ENCODE assay signal across 20 cellular contexts in the genomic region with DNA sequence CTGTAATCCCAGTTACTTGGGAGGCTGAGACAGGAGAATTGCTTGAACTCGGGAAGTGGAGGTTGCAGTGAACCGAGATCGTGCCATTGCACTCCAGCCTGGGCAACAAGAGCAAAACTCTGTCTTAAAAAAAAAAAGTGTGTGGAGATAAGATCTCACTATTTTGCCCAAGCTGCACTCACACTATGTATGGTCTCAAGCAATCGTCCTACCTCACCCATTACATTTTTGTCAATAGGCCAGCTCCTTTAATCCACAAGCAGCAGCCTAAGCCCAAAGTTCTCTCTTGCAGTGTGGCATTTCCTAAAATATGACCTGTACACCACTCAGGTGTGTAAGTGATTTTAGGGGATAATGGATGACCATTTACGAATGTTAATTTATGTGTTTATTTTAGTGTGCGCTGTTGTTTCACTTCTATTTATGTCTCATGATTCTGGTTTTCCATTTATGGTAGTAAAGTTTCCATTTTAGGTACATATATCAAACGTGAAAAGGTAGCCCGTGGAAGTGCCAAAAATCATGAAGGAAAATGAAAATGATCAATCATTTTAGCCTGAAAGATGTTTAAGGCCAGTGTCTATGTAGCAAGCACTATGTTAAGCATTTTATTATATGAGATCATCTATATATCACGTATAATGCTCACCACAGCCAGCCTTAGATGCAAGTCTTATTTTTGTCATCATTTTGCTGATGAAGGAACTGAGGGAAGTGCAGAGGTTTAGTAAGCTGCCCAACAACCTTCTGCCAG. TPM values are rescaled to one million over a fixed set of nuclear protein-coding genes. Genes with fewer than 3 reads are reported as not detected.
DNase-seq lines count a peak whose midpoint lies in the region; ATAC-seq and TF ChIP-seq lines count a peak whose summit lies in the region.
"Had no signal": no experiment of that assay in that cellular context is flagged by ENCODE, and none has a peak within 500 bp of the region (broad histone marks: within the 10 kb centered on the region; RNA-seq: fewer than 3 reads in every experiment).

No MANE protein-coding gene starts in this region.

- H3K27me3 ChIP-seq in OCI-LY3 (ENCODE audit: low read depth, low read length): no peaks in the 10 kb centered on the region
- H3K27me3 ChIP-seq: colonic mucosa, uterus had no signal

- H3K4me3 ChIP-seq in OCI-LY3 (ENCODE audit: low read length): no peak overlapping the region
- H3K4me3 ChIP-seq: colonic mucosa, uterus had no signal

- no peak overlapping the region for H3K9ac ChIP-seq in OCI-LY3 (ENCODE audit: low read length)

- peak overlapping the region; percentile 77 to 98 for H3K4me3 Mint-ChIP-seq in activated T-cell treated with anti-CD3 and anti-CD28 coated beads, Interleukin-2, amount 50 U/mL, for 72 hours
- peak overlapping the region; percentile 78 for H3K4me3 Mint-ChIP-seq in activated naive CD8-positive, alpha-beta T cell treated with anti-CD3 and anti-CD28 coated beads for 36 hours
- peak overlapping the region; percentile 84 for H3K4me3 Mint-ChIP-seq in stimulated activated naive CD8-positive, alpha-beta T cell treated with anti-CD3 and anti-CD28 coated beads, Interleukin-15, Interleukin-2, amounts not matched to agents 100 ng/mL and 50 ng/mL, for 24 hours

- H3K4me1 Mint-ChIP-seq in activated T-cell treated with anti-CD3 and anti-CD28 coated beads, Interleukin-2, amount 50 U/mL, for 72 hours (ENCODE audit: low read depth): peaks cover 62% of the 10 kb centered on the region
- H3K4me1 Mint-ChIP-seq in activated naive CD8-positive, alpha-beta T cell treated with anti-CD3 and anti-CD28 coated beads for 36 hours: peaks cover 43% of the 10 kb centered on the region
- peaks cover 76% of the 10 kb centered on the region for H3K4me1 Mint-ChIP-seq in stimulated activated naive CD8-positive, alpha-beta T cell treated with anti-CD3 and anti-CD28 coated beads, Interleukin-15, Interleukin-2, amounts not matched to agents 100 ng/mL and 50 ng/mL, for 24 hours (ENCODE audit: low read depth)

- H3K36me3 Mint-ChIP-seq in activated T-cell treated with anti-CD3 and anti-CD28 coated beads, Interleukin-2, amount 50 U/mL, for 72 hours (ENCODE audit: insufficient read depth in 2 of 2): peaks cover 18 to 24% of the 10 kb centered on the region in 2 donors
- peaks cover 64% of the 10 kb centered on the region for H3K36me3 Mint-ChIP-seq in activated naive CD8-positive, alpha-beta T cell treated with anti-CD3 and anti-CD28 coated beads for 36 hours
- H3K36me3 Mint-ChIP-seq in stimulated activated naive CD8-positive, alpha-beta T cell treated with anti-CD3 and anti-CD28 coated beads, Interleukin-15, Interleukin-2, amounts not matched to agents 100 ng/mL and 50 ng/mL, for 24 hours (ENCODE audit: low read depth): peaks cover 48% of the 10 kb centered on the region

- H3K27ac Mint-ChIP-seq in activated T-cell treated with anti-CD3 and anti-CD28 coated beads, Interleukin-2, amount 50 U/mL, for 72 hours: peak overlapping the region; percentile 99
- peak overlapping the region; percentile 89 for H3K27ac Mint-ChIP-seq in activated naive CD8-positive, alpha-beta T cell treated with anti-CD3 and anti-CD28 coated beads for 36 hours
- peak overlapping the region; percentile 95 for H3K27ac Mint-ChIP-seq in stimulated activated naive CD8-positive, alpha-beta T cell treated with anti-CD3 and anti-CD28 coated beads, Interleukin-15, Interleukin-2, amounts not matched to agents 100 ng/mL and 50 ng/mL, for 24 hours

- no peaks in the 10 kb centered on the region for H3K9me3 Mint-ChIP-seq in activated T-cell treated with anti-CD3 and anti-CD28 coated beads, Interleukin-2, amount 50 U/mL, for 72 hours
- peaks cover 6% of the 10 kb centered on the region for H3K9me3 Mint-ChIP-seq in activated naive CD8-positive, alpha-beta T cell treated with anti-CD3 and anti-CD28 coated beads for 36 hours
- no peaks in the 10 kb centered on the region for H3K9me3 Mint-ChIP-seq in stimulated activated naive CD8-positive, alpha-beta T cell treated with anti-CD3 and anti-CD28 coated beads, Interleukin-15, Interleukin-2, amounts not matched to agents 100 ng/mL and 50 ng/mL, for 24 hours

- no peak for TF ChIP-seq CTCF in OCI-LY3 (IDR thresholded peaks at IDR 0.05; ENCODE audit: low read depth, low read length)

- no peaks in the 10 kb centered on the region for H3K27me3 Mint-ChIP-seq in activated T-cell treated with anti-CD3 and anti-CD28 coated beads, Interleukin-2, amount 50 U/mL, for 72 hours (ENCODE audit: low read depth)
- no peaks in the 10 kb centered on the region for H3K27me3 Mint-ChIP-seq in activated naive CD8-positive, alpha-beta T cell treated with anti-CD3 and anti-CD28 coated beads for 36 hours
- no peaks in the 10 kb centered on the region for H3K27me3 Mint-ChIP-seq in stimulated activated naive CD8-positive, alpha-beta T cell treated with anti-CD3 and anti-CD28 coated beads, Interleukin-15, Interleukin-2, amounts not matched to agents 100 ng/mL and 50 ng/mL, for 24 hours

- DNase-seq in activated T-cell treated with anti-CD3 and anti-CD28 coated beads, Interleukin-2, amount 50 U/mL, for 72 hours: no peak
- no peak for DNase-seq in activated T-cell treated with anti-CD3 and anti-CD28 coated beads for 4 hours
- DNase-seq in activated naive CD8-positive, alpha-beta T cell treated with anti-CD3 and anti-CD28 coated beads for 36 hours: no peak
- DNase-seq in NCI-H446 (lab: John Stamatoyannopoulos, UW): no peak
- DNase-seq: ACHN; activated CD4-positive, CD25-positive, alpha-beta regulatory T cell treated with anti-CD3 and anti-CD28 coated beads, Interleukin-2, amount 50 U/mL, for 72 hours; colonic mucosa; foreskin fibroblast; left colon; NCI-H1436; NCI-H2227 treated with DMSO at 0.1 percent for 48 hours; right cardiac atrium; SHP77 treated with DMSO at 0.1 percent for 48 hours; uterus had no signal

- H3K27ac ChIP-seq in OCI-LY3 (ENCODE audit: low read length): no peak overlapping the region
- H3K27ac ChIP-seq: colonic mucosa, uterus had no signal

- peaks cover 33% of the 10 kb centered on the region for H3K4me1 ChIP-seq in OCI-LY3 (ENCODE audit: low read length)
- H3K4me1 ChIP-seq: colonic mucosa, uterus had no signal

- ATAC-seq in activated T-cell treated with anti-CD3 and anti-CD28 coated beads, Interleukin-2, amount 50 U/mL, for 72 hours (replicated peaks in 1 of 2): peak; percentile 46 to 55
- ATAC-seq in HG03571 (IDR thresholded peaks at IDR 0.05; ENCODE audit: unreplicated experiment) (no peak), GM21381 (IDR thresholded peaks at IDR 0.05; ENCODE audit: unreplicated experiment) (no peak)
- ATAC-seq: left colon, right cardiac atrium had no signal

- H3K79me2 ChIP-seq in OCI-LY3 (ENCODE audit: low read length): no peaks in the 10 kb centered on the region

- no peaks in the 10 kb centered on the region for H3K9me3 ChIP-seq in OCI-LY3 (ENCODE audit: insufficient read depth, low read length)
- H3K9me3 ChIP-seq: colonic mucosa, uterus had no signal

- peak overlapping the region; percentile 41 for H3K4me2 ChIP-seq in OCI-LY3 (ENCODE audit: low read length)

- peak overlapping the region; percentile 84 for H2AFZ ChIP-seq in OCI-LY3 (ENCODE audit: low read depth, low read length)

- H3K36me3 ChIP-seq in OCI-LY3 (replicated peaks; ENCODE audit: low read depth, low read length): no peaks in the 10 kb centered on the region
- H3K36me3 ChIP-seq: colonic mucosa, uterus had no signal

- H4K20me1 ChIP-seq in OCI-LY3 (ENCODE audit: insufficient read depth, low read length): no peaks in the 10 kb centered on the region

RNA-seq across cellular contexts. Expression of a gene that starts 5.6 kb away (rescaled TPM):
- 100 to 1,000 TPM; 227 to 254 TPM for total RNA-seq in activated T-cell treated with anti-CD3 and anti-CD28 coated beads, Interleukin-2, amount 50 U/mL, for 72 hours
- total RNA-seq in activated naive CD8-positive, alpha-beta T cell treated with anti-CD3 and anti-CD28 coated beads for 36 hours: 100 to 1,000 TPM; 285 to 286 TPM
- total RNA-seq: endothelial cell of umbilical vein had no signal

RNA-seq across cellular contexts. Expression of a gene that starts 9.6 kb away (rescaled TPM):
- 1 to 10 TPM; 1.6 to 1.9 TPM for total RNA-seq in activated T-cell treated with anti-CD3 and anti-CD28 coated beads, Interleukin-2, amount 50 U/mL, for 72 hours
- total RNA-seq in activated naive CD8-positive, alpha-beta T cell treated with anti-CD3 and anti-CD28 coated beads for 36 hours: under 1 TPM in 1 of 2 experiments, not detected in 1; 0.32 TPM
- total RNA-seq: Daoy had no signal

RNA-seq across cellular contexts. Expression of a gene that starts 34.4 kb away (rescaled TPM):
- total RNA-seq in activated T-cell treated with anti-CD3 and anti-CD28 coated beads, Interleukin-2, amount 50 U/mL, for 72 hours: 100 to 1,000 TPM; 241 to 276 TPM
- 100 to 1,000 TPM; 366 to 389 TPM for total RNA-seq in activated naive CD8-positive, alpha-beta T cell treated with anti-CD3 and anti-CD28 coated beads for 36 hours

RNA-seq across cellular contexts. Expression of a gene that starts 34.5 kb away (rescaled TPM):
- 10 to 100 TPM in 1 of 2 donors, 1 to 10 TPM in 1; 9.8 to 10.5 TPM for total RNA-seq in activated T-cell treated with anti-CD3 and anti-CD28 coated beads, Interleukin-2, amount 50 U/mL, for 72 hours
- total RNA-seq in activated naive CD8-positive, alpha-beta T cell treated with anti-CD3 and anti-CD28 coated beads for 36 hours: 1 to 10 TPM; 5.7 to 6.5 TPM

RNA-seq across cellular contexts. Expression of a gene that starts 35.2 kb away (rescaled TPM):
- 100 to 1,000 TPM; 149 to 157 TPM for total RNA-seq in activated T-cell treated with anti-CD3 and anti-CD28 coated beads, Interleukin-2, amount 50 U/mL, for 72 hours
- total RNA-seq in activated naive CD8-positive, alpha-beta T cell treated with anti-CD3 and anti-CD28 coated beads for 36 hours: 100 to 1,000 TPM; 142 to 149 TPM

Comparison
In these comparisons a context has a peak if more than half of its experiments do, and no peak if none do; other contexts are left out.
1. ATAC-seq: peak in activated T-cell treated with anti-CD3 and anti-CD28 coated beads, Interleukin-2, amount 50 U/mL, for 72 hours (2 of 2); none in HG03571 (single experiment) and GM21381 (single experiment).
2. Peak in every context shown above with its lines, with median percentiles within 50 percentile points of each other: H3K27ac Mint-ChIP-seq and H3K4me3 Mint-ChIP-seq.